18 cellular contexts compared by ENCODE assay signal in the genomic region with DNA sequence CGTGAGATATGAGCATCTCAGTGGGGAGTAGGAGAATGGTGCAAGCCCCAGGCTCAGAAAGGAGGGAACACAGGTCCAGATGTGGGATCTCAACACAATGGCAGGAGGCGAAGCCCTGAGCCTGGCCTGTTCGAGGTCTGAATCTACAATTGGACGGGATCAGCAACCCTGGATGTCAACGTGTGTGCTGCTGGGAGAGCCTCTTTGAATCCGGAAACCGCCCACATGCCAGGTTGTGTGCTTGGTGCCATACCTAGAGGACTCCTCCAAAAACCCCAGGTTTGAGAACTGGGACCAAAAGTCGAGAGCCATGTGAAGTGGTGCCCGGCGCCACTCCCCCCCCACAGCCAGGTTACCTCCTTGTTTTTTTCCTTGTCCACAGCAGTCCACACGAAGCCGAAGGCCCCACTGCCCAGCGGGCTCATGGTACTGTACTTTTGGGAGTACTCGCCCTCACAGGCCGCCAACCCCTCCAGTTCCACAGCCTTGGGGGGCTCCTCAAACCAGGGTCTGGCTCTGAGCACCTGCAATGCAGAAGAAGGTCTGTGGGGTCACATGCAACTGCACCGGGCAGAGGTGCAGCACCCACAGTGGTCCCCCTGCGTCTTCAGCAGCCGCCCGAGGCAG.
"Had no signal": no experiment of that assay in that cellular context is flagged by ENCODE, and none has a peak within 500 bp of the region (broad histone marks: within the 10 kb centered on the region; RNA-seq: fewer than 3 reads in every experiment).

No MANE protein-coding gene starts in this region.

- H3K27ac ChIP-seq: hepatocyte, right atrium auricular region, thoracic aorta, upper lobe of left lung had no signal

- H3K9me3 Mint-ChIP-seq: activated T-helper 2 cell treated with anti-CD3 and anti-CD28 coated beads, Interferon-gamma antibody, Interleukin-2, Interleukin-4, amounts not matched to agents 10 μg/mL and 5 μg/mL and 100 μg/mL, durations not matched to agents 14 hours and 24 hours and 36 hours; effector memory CD8-positive, alpha-beta T cell; T-cell had no signal

- H3K36me3 ChIP-seq: prostate gland, right atrium auricular region, thoracic aorta had no signal

- H3K27me3 Mint-ChIP-seq: activated naive CD8-positive, alpha-beta T cell; effector memory CD8-positive, alpha-beta T cell; T-cell had no signal

- H3K27ac Mint-ChIP-seq: activated naive CD8-positive, alpha-beta T cell; activated T-helper 2 cell treated with anti-CD3 and anti-CD28 coated beads, Interferon-gamma antibody, Interleukin-2, Interleukin-4, amounts not matched to agents 10 μg/mL and 5 μg/mL and 100 μg/mL, durations not matched to agents 14 hours and 24 hours and 36 hours; effector memory CD8-positive, alpha-beta T cell had no signal

- DNase-seq: amygdala; caudate nucleus; effector memory CD8-positive, alpha-beta T cell; mammary epithelial cell; SIG-M5; T-cell; T1000; upper lobe of left lung had no signal

- H3K4me3 Mint-ChIP-seq: activated naive CD8-positive, alpha-beta T cell; effector memory CD8-positive, alpha-beta T cell; T-cell had no signal

- H3K9me3 ChIP-seq: prostate gland, right atrium auricular region, thoracic aorta, upper lobe of left lung had no signal

- H3K27me3 ChIP-seq: hepatocyte, right atrium auricular region, upper lobe of left lung had no signal

- ATAC-seq: activated CD4-positive, CD25-positive, alpha-beta regulatory T cell treated with anti-CD3 and anti-CD28 coated beads, Interleukin-2, amount 50 U/mL, for 24 hours; effector memory CD8-positive, alpha-beta T cell; left lobe of liver; SK-N-SH treated with all-trans-retinoic acid at 6 μM for 48 hours; T-cell had no signal

- H3K4me3 ChIP-seq: hepatocyte, prostate gland, right atrium auricular region, skin epidermis, thoracic aorta, upper lobe of left lung had no signal

- H3K4me1 ChIP-seq: right atrium auricular region, upper lobe of left lung had no signal
